1 cellular context compared by ENCODE assay signal in genomic region chr11:118634435-118635236, GRCh38.
TF ChIP-seq lines count a peak whose summit lies in the region.

No MANE protein-coding gene starts in this region.

TF ChIP-seq in K562, 482 proteins besides CTCF, POLR2A, EP300 and RAD21 (continued from another document and continues in another):
- TF ChIP-seq ZNF584 (CRISPR knock-in tag; IDR thresholded peaks at IDR 0.05; ENCODE audit: low read depth) (no peak), ZBTB43 (CRISPR knock-in tag; IDR thresholded peaks at IDR 0.05) (no peak), NKRF (IDR thresholded peaks at IDR 0.05; ENCODE audit: borderline replicate concordance) (peak; percentile 54; the same call in 1 of the 2 replicates), SMARCA4 (IDR thresholded peaks at IDR 0.05) (0 out of 2 replicates have a peak, but pooled peaks have one; percentile 7), TBP (optimal IDR thresholded peaks at IDR 0.05; ENCODE audit: low read depth, low read length) (peak; percentile 45), ARID1B (IDR thresholded peaks at IDR 0.05) (peak; percentile 47; the same call in 1 of the 2 replicates), KLF13 (tag; IDR thresholded peaks at IDR 0.05; ENCODE audit: borderline replicate concordance, low read depth) (0 out of 2 replicates have a peak, but pooled peaks have one; percentile 38), SMARCB1 (IDR thresholded peaks at IDR 0.05; ENCODE audit: insufficient read length, low read depth) (no peak), ZBTB26 (CRISPR knock-in tag; IDR thresholded peaks at IDR 0.05) (0 out of 2 replicates have a peak, but pooled peaks have one; percentile 23), ZNF655 (CRISPR knock-in tag; IDR thresholded peaks at IDR 0.05) (no peak), ZNF408 (CRISPR knock-in tag; IDR thresholded peaks at IDR 0.05; ENCODE audit: low read depth) (no peak), COPS2 (conservative IDR thresholded peaks at IDR 0.05) (no peak), POLR2B (IDR thresholded peaks at IDR 0.05; ENCODE audit: low read depth, partially characterized antibody) (peak; percentile 49), KAT7 (CRISPR knock-in tag; IDR thresholded peaks at IDR 0.05; ENCODE audit: borderline replicate concordance) (0 out of 2 replicates have a peak, but pooled peaks have one; percentile 60), HDAC6 (IDR thresholded peaks at IDR 0.05; ENCODE audit: low read depth, low read length) (no peak), ZFX (CRISPR knock-in tag; IDR thresholded peaks at IDR 0.05) (peak; percentile 54; the same call in 1 of the 2 replicates), SNIP1 (IDR thresholded peaks at IDR 0.05; ENCODE audit: low read depth) (no peak), E2F5 (CRISPR knock-in tag; IDR thresholded peaks at IDR 0.05) (no peak), DEAF1 (CRISPR knock-in tag; IDR thresholded peaks at IDR 0.05) (no peak), NRF1 (conservative IDR thresholded peaks at IDR 0.05 in 1 of 2, IDR thresholded peaks at IDR 0.05 in 1 of 2) (peak; percentile 41 to 55; a peak in 3 of 4 replicates), FOXP4 (CRISPR knock-in tag; IDR thresholded peaks at IDR 0.05; ENCODE audit: borderline replicate concordance) (no peak), ZNF583 (CRISPR knock-in tag; IDR thresholded peaks at IDR 0.05) (no peak), ZNF232 (CRISPR knock-in tag; IDR thresholded peaks at IDR 0.05) (no peak), CXXC5 (CRISPR knock-in tag; IDR thresholded peaks at IDR 0.05) (peak; percentile 78), JUN (IDR thresholded peaks at IDR 0.05; ENCODE audit: borderline replicate concordance, low read depth, low read length) (no peak), JUN (CRISPR knock-in tag; IDR thresholded peaks at IDR 0.05; ENCODE audit: borderline replicate concordance) (no peak), TRIM25 (IDR thresholded peaks at IDR 0.05; ENCODE audit: borderline replicate concordance) (no peak; the same call in 1 of the 2 replicates), NCOA6 (IDR thresholded peaks at IDR 0.05) (no peak), BHLHE40 (IDR thresholded peaks at IDR 0.05; ENCODE audit: low read length) (0 out of 2 replicates have a peak, but pooled peaks have one; percentile 20), NBN (IDR thresholded peaks at IDR 0.05; ENCODE audit: low read depth) (peak; percentile 59), USF2 (CRISPR knock-in tag; IDR thresholded peaks at IDR 0.05) (no peak), CHD2 (IDR thresholded peaks at IDR 0.05; ENCODE audit: low read depth, low read length) (no peak), ZNF76 (CRISPR knock-in tag; IDR thresholded peaks at IDR 0.05; ENCODE audit: borderline replicate concordance) (no peak), CTBP1 (IDR thresholded peaks at IDR 0.05; ENCODE audit: borderline replicate concordance) (peak; percentile 17; the same call in 1 of the 2 replicates), ZNF551 (CRISPR knock-in tag; IDR thresholded peaks at IDR 0.05) (no peak), PHB2 (IDR thresholded peaks at IDR 0.05; ENCODE audit: low read depth) (no peak), WHSC1 (IDR thresholded peaks at IDR 0.05; ENCODE audit: low read length) (no peak), EWSR1 (IDR thresholded peaks at IDR 0.05; ENCODE audit: borderline replicate concordance, low read depth, partially characterized antibody) (no peak), RNF219 (CRISPR knock-in tag; IDR thresholded peaks at IDR 0.05) (no peak), IRF9 (tag; IDR thresholded peaks at IDR 0.05) (no peak)
